In genomic region chrY:3527040-3527439, GRCh38 we compare ENCODE assay signal across 12 cellular contexts. TPM values are rescaled to one million over a fixed set of nuclear protein-coding genes. Genes with fewer than 3 reads are reported as not detected.
DNase-seq lines count a peak whose midpoint lies in the region; ATAC-seq and TF ChIP-seq lines count a peak whose summit lies in the region.
"Not testable (repeated sequence)": the region's sequence is repeated elsewhere in the genome, so short reads cannot be mapped to it uniquely, and the experiment has no call there.
"Had no signal": no experiment of that assay in that cellular context is flagged by ENCODE, and none has a peak within 500 bp of the region (broad histone marks: within the 10 kb centered on the region; RNA-seq: fewer than 3 reads in every experiment).

No MANE protein-coding gene starts in this region.

- not testable (repeated sequence) for H3K4me3 ChIP-seq in GM23248; choroid plexus epithelial cell (ENCODE audit: low read depth, low read length); thyroid gland (replicated peaks in 1 of 3)

- H3F3A ChIP-seq in GM23248 (ENCODE audit: insufficient read depth): not testable (repeated sequence)

- H3K9ac ChIP-seq in GM23248: not testable (repeated sequence)

- peak overlapping the region; percentile 51 for H3K27ac Mint-ChIP-seq in activated CD4-positive, alpha-beta T cell treated with anti-CD3 and anti-CD28 coated beads, Interleukin-2, amount 10 ng/mL, durations not matched to agents 24 days and 14 days

- H3K9me3 ChIP-seq in GM23248 (ENCODE audit: low read depth); thyroid gland: not testable (repeated sequence)

- not testable (repeated sequence) for H3K9me2 ChIP-seq in GM23248 (ENCODE audit: insufficient read depth)

- H3K4me3 Mint-ChIP-seq in activated CD4-positive, alpha-beta T cell treated with anti-CD3 and anti-CD28 coated beads, Interleukin-2, amount 10 ng/mL, durations not matched to agents 24 days and 14 days: not testable (repeated sequence)

- in situ Hi-C loops in GM23248 (cut with MboI): not testable (repeated sequence)

- TF ChIP-seq POLR2A in thyroid gland (IDR thresholded peaks at IDR 0.05): not testable (repeated sequence)

- H3K27me3 ChIP-seq in GM23248 (replicated peaks; ENCODE audit: insufficient read depth); thyroid gland: not testable (repeated sequence)

- whole genome bisulfite sequencing in GM23248 (ENCODE audit: low coverage in 1 of 2, low lambda C conversion rate in 2 of 2, missing lambda C conversion rate in 2 of 2), 2 experiments: 0 to 23% methylated on average over 2 to 5 of the region's 5 CpGs
- 17 to 30% methylated on average over 3 to 4 of the region's 5 CpGs for WGBS in thyroid gland, 2 donors

- H3K36me3 ChIP-seq in GM23248 (ENCODE audit: low read depth); thyroid gland: not testable (repeated sequence)

- TF ChIP-seq CTCF in GM12872 (IDR thresholded peaks at IDR 0.05; ENCODE audit: insufficient read depth, low read depth, low read length): peak; percentile 50
- TF ChIP-seq CTCF in choroid plexus epithelial cell (conservative IDR thresholded peaks at IDR 0.05; ENCODE audit: low read depth, low read length): peak; percentile 19
- TF ChIP-seq CTCF in thyroid gland (IDR thresholded peaks at IDR 0.05): peak in 2 of 6 experiments; percentile 25 to 38

- not testable (repeated sequence) for H2AFZ ChIP-seq in GM23248

- intact Hi-C loops in activated CD4-positive, alpha-beta T cell treated with anti-CD3 and anti-CD28 coated beads, Interleukin-2, amount 10 ng/mL, durations not matched to agents 24 days and 14 days (cut with micrococcal nuclease); thyroid gland (cut with DNase I): not testable (repeated sequence)

- H3K4me1 Mint-ChIP-seq in activated CD4-positive, alpha-beta T cell treated with anti-CD3 and anti-CD28 coated beads, Interleukin-2, amount 10 ng/mL, durations not matched to agents 24 days and 14 days: not testable (repeated sequence)

- not testable (repeated sequence) for H3K4me1 ChIP-seq in GM23248 (ENCODE audit: insufficient read depth); thyroid gland

- H4K20me1 ChIP-seq in GM23248 (ENCODE audit: insufficient read depth): not testable (repeated sequence)

- not testable (repeated sequence) for H3K27me3 Mint-ChIP-seq in activated CD4-positive, alpha-beta T cell treated with anti-CD3 and anti-CD28 coated beads, Interleukin-2, amount 10 ng/mL, durations not matched to agents 24 days and 14 days

- H3K27ac ChIP-seq in GM23248, thyroid gland: not testable (repeated sequence)

- peak; percentile 87 for ATAC-seq in HG03439 (IDR thresholded peaks at IDR 0.05; ENCODE audit: unreplicated experiment)

- not testable (repeated sequence) for H3K36me3 Mint-ChIP-seq in activated CD4-positive, alpha-beta T cell treated with anti-CD3 and anti-CD28 coated beads, Interleukin-2, amount 10 ng/mL, durations not matched to agents 24 days and 14 days (ENCODE audit: low read depth)

- DNase-seq in GM23248: peak; percentile 15
- DNase-seq in NK-92 treated with Interleukin-12 subunit alpha and Interleukin-12 subunit beta, amount 100 ng/mL, for 24 hours (lab: John Stamatoyannopoulos, UW): peak; percentile 8
- DNase-seq in activated CD4-positive, alpha-beta T cell treated with anti-CD3 and anti-CD28 coated beads, Interleukin-2, amount 10 ng/mL, durations not matched to agents 24 days and 14 days: peak; percentile 69
- DNase-seq in choroid plexus epithelial cell (ENCODE audit: low read depth): peak; percentile 24
- peak; percentile 31 for DNase-seq in left kidney (ENCODE audit: low read depth, low spot score)
- DNase-seq in thyroid gland: peak; percentile 14 to 29

- H3K79me2 ChIP-seq in GM23248 (ENCODE audit: insufficient read depth): not testable (repeated sequence)

- not testable (repeated sequence) for H3K9me3 Mint-ChIP-seq in activated CD4-positive, alpha-beta T cell treated with anti-CD3 and anti-CD28 coated beads, Interleukin-2, amount 10 ng/mL, durations not matched to agents 24 days and 14 days

- H3K4me2 ChIP-seq in GM23248 (ENCODE audit: unreplicated experiment): not testable (repeated sequence)

RNA-seq across cellular contexts. Expression of gene TGIF2LY, which starts 51.8 kb away (rescaled TPM):
- total RNA-seq in GM23248 (2014; rRNA removed; shearing (Covaris generic)): not detected in 2 replicates
- not detected in 2 replicates for polyA plus RNA-seq in GM23248 (2016; fragmentation: Nextera tagmentation; extraction: Ambion mirVana)
- not detected in 2 replicates for total RNA-seq in activated CD4-positive, alpha-beta T cell treated with anti-CD3 and anti-CD28 coated beads, Interleukin-2, amount 10 ng/mL, durations not matched to agents 24 days and 14 days
- not detected for total RNA-seq in thyroid gland
- total RNA-seq: CD4-positive, CD25-positive, alpha-beta regulatory T cell; osteoblast; SK-MEL-5; subcutaneous adipose tissue had no signal
- polyA plus RNA-seq: CD4-positive, CD25-positive, alpha-beta regulatory T cell had no signal

Comparison
In these comparisons a context has a peak if more than half of its experiments do, and no peak if none do; other contexts are left out.
1. DNase-seq: peak in every context shown above with its lines; median percentile 69 in activated CD4-positive, alpha-beta T cell treated with anti-CD3 and anti-CD28 coated beads, Interleukin-2, amount 10 ng/mL, durations not matched to agents 24 days and 14 days; 31 in left kidney; 24 in choroid plexus epithelial cell; 22 in thyroid gland; 15 in GM23248; 8 in NK-92 treated with Interleukin-12 subunit alpha and Interleukin-12 subunit beta, amount 100 ng/mL, for 24 hours.